1 cellular context compared by ENCODE assay signal in genomic region chr4:128519163-128519810, GRCh38.
TF ChIP-seq lines count a peak whose summit lies in the region.

No MANE protein-coding gene starts in this region.

TF ChIP-seq in SK-N-SH treated with all-trans-retinoic acid at 6 μM for 48 hours, 23 proteins besides CTCF, POLR2A, EP300 and RAD21 (continued from another document):
- TF ChIP-seq CSRNP3 (CRISPR knock-in tag; IDR thresholded peaks at IDR 0.05) (no peak), ZFP3 (CRISPR knock-in tag; IDR thresholded peaks at IDR 0.05) (no peak), ZC3H10 (CRISPR knock-in tag; IDR thresholded peaks at IDR 0.05) (no peak), BACH2 (CRISPR knock-in tag; IDR thresholded peaks at IDR 0.05; ENCODE audit: borderline replicate concordance) (no peak), GLIS3 (CRISPR knock-in tag; IDR thresholded peaks at IDR 0.05) (no peak), TOX (CRISPR knock-in tag; IDR thresholded peaks at IDR 0.05; ENCODE audit: borderline replicate concordance) (no peak)
